In the genomic region with DNA sequence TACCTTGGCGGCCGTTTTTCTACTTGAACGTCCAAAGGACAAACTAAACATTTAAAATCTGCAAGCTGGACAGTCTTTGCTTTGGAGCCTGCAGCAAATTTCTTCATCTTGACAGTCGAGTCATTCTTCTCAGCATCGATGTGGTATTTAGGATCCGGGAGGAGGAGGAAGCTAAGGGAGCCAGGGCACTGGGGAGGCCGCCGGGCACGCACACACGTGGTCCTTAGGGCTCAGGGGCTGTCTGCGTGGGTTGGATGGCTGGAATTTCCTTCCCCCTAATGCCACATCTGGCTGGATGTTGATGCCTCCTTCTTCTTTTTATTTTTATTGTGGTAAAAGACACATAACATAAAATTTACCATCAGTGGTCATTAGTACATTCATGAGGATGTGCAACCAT, we compare ENCODE assay signal across 33 cellular contexts.
"Had no signal": no experiment of that assay in that cellular context is flagged by ENCODE, and none has a peak within 500 bp of the region (broad histone marks: within the 10 kb centered on the region; RNA-seq: fewer than 3 reads in every experiment).

No MANE protein-coding gene starts in this region.

- DNase-seq: Karpas-422, Kasumi-1, MG63, MM.1S, MV-4-11, NCI-H1048, NCI-H1092, NCI-H1092 treated with DMSO at 0.1 percent for 48 hours, NCI-H1105, NCI-H1105 treated with DMSO at 0.1 percent for 48 hours, NCI-H1417 treated with DMSO at 0.1 percent for 48 hours, NCI-H1436, NCI-H1436 treated with DMSO at 0.1 percent for 48 hours, NCI-H146, NCI-H1694, NCI-H1694 treated with DMSO at 0.1 percent for 48 hours, NCI-H187, NCI-H187 treated with DMSO at 0.1 percent for 48 hours, NCI-H1930, NCI-H2029, NCI-H2029 treated with DMSO at 0.1 percent for 48 hours, NCI-H2081, NCI-H2081 treated with DMSO at 0.1 percent for 48 hours, NCI-H2107, NCI-H2171, NCI-H2171 treated with DMSO at 0.1 percent for 48 hours, NCI-H2227 treated with DMSO at 0.1 percent for 48 hours, NCI-H226, NCI-H345, NCI-H446, NCI-H446 treated with DMSO at 0.1 percent for 48 hours, NCI-H510A, NCI-H510A treated with DMSO at 0.1 percent for 48 hours had no signal

- H3K27me3 ChIP-seq: MG63 had no signal

- H3K4me3 ChIP-seq: MG63 had no signal

- H3K9me3 ChIP-seq: MG63 had no signal

- H3K36me3 ChIP-seq: MG63 had no signal
